Comparison of ENCODE assay signal across 8 cellular contexts in genomic region chr5:6715758-6716633, GRCh38. TPM values are rescaled to one million over a fixed set of nuclear protein-coding genes. Genes with fewer than 3 reads are reported as not detected.
DNase-seq lines count a peak whose midpoint lies in the region; ATAC-seq and TF ChIP-seq lines count a peak whose summit lies in the region.

No MANE protein-coding gene starts in this region.

- 38 to 44% methylated on average over 10 to 12 of the region's 17 CpGs for WGBS in gastroesophageal sphincter (ENCODE audit: low coverage in 1 of 2), 2 donors

- peak in 2 of 3 experiments; percentile 6 to 34 for DNase-seq in NCI-H1417 (lab: John Stamatoyannopoulos, UW)
- DNase-seq in NCI-H1417 treated with DMSO at 0.1 percent for 48 hours (lab: John Stamatoyannopoulos, UW), result no peak
- DNase-seq in WERI-Rb-1, result no peak
- peak; percentile 32 for DNase-seq in stimulated activated CD8-positive, alpha-beta memory T cell treated with anti-CD3 and anti-CD28 coated beads, Interleukin-4, amount 100 ng/mL, for 48 hours
- no peak for DNase-seq in cerebellar nuclear complex (lab: John Stamatoyannopoulos, UW)
- no peak for DNase-seq in omental fat pad (ENCODE audit: low spot score)

- peaks cover 54% of the 10 kb centered on the region for H3K36me3 ChIP-seq in WERI-Rb-1
- no peaks in the 10 kb centered on the region for H3K36me3 ChIP-seq in gastroesophageal sphincter

- no peak for TF ChIP-seq EP300 in gastroesophageal sphincter (IDR thresholded peaks at IDR 0.05)

- ATAC-seq in gastroesophageal sphincter, result no peak
- ATAC-seq in omental fat pad (ENCODE audit: low FRiP score), result no peak
- no peak for ATAC-seq in HG02885 (IDR thresholded peaks at IDR 0.05; ENCODE audit: poor library complexity, unreplicated experiment)

- H3K4me1 ChIP-seq in gastroesophageal sphincter, result peaks cover 3 to 75% (median 58%) of the 10 kb centered on the region in 3 donors

- H3K4me3 ChIP-seq in WERI-Rb-1 (ENCODE audit: low read depth, low read length), result peak overlapping the region; percentile 81
- H3K4me3 ChIP-seq in gastroesophageal sphincter, result peak overlapping the region; percentile 17 to 89

- no peak for TF ChIP-seq CTCF in WERI-Rb-1 (IDR thresholded peaks at IDR 0.05; ENCODE audit: low read depth, low read length)
- no peak for TF ChIP-seq CTCF in gastroesophageal sphincter (IDR thresholded peaks at IDR 0.05)
- TF ChIP-seq CTCF in omental fat pad (IDR thresholded peaks at IDR 0.05), result no peak

- H3K27ac ChIP-seq in WERI-Rb-1 (no peak overlapping the region), gastroesophageal sphincter (peak overlapping the region in 1 of 4 donors; percentile 19)

- no peak for TF ChIP-seq POLR2A in gastroesophageal sphincter (IDR thresholded peaks at IDR 0.05)

- H3K27me3 ChIP-seq in WERI-Rb-1 (ENCODE audit: insufficient read depth, low read depth, severe bottlenecking), result no peaks in the 10 kb centered on the region
- no peaks in the 10 kb centered on the region for H3K27me3 ChIP-seq in gastroesophageal sphincter

- H3K9me3 ChIP-seq in WERI-Rb-1 (ENCODE audit: severe bottlenecking) (no peaks in the 10 kb centered on the region), gastroesophageal sphincter (no peaks in the 10 kb centered on the region)

RNA-seq across cellular contexts. Expression of gene TENT4A, which starts 2.8 kb away (rescaled TPM):
- total RNA-seq in gastroesophageal sphincter (10 to 100 TPM; 15.8 to 21.3 (median 17.3) TPM), omental fat pad (10 to 100 TPM; 25.1 to 40.1 (median 31.1) TPM)

Comparison
In these comparisons a context has a peak if more than half of its experiments do, and no peak if none do; other contexts are left out.
1. DNase-seq: peak in NCI-H1417 (2 of 3) and stimulated activated CD8-positive, alpha-beta memory T cell treated with anti-CD3 and anti-CD28 coated beads, Interleukin-4, amount 100 ng/mL, for 48 hours (single experiment); none in NCI-H1417 treated with DMSO at 0.1 percent for 48 hours (single experiment), WERI-Rb-1 (single experiment), cerebellar nuclear complex (0 of 2) and omental fat pad (single experiment).